ENCODE assay signal across 8 cellular contexts in the genomic region with DNA sequence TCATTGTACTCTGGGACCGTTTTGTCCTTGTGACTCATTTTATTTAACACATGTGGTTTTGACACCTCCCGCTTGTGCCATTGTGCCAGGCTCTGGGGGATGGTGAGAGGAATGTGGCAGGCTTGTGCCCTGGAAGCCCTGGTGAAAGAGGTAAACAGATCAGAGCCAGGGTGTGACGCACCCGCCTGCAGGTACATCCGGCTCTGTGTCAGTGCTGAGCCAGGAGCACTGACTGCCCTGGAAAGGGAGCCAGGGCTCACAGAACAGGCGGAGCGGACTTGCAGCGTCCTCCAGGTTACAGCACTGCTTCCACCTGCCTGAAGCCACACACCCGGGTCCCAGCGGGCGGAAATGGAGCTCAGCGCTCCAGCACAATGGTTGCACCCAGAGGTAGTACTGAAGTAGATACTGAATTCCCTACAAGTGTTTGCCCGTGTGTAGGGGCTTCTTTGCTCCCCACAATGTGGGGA. TPM values are rescaled to one million over a fixed set of nuclear protein-coding genes. Genes with fewer than 3 reads are reported as not detected.
A peak's percentile ranks its signal among the peaks of the same experiment; 100 is the strongest.
DNase-seq lines count a peak whose midpoint lies in the region; ATAC-seq and TF ChIP-seq lines count a peak whose summit lies in the region.

No MANE protein-coding gene starts in this region.

- no peak overlapping the region for H3K4ac ChIP-seq in trophoblast cell (ENCODE audit: low read depth, low read length)

- POLR2A ChIA-PET in GM10248 (lab: Yijun Ruan, JAX): no interaction called here

- H3K9me3 ChIP-seq in trophoblast cell (ENCODE audit: insufficient read depth, low read depth, low read length): no peaks in the 10 kb centered on the region

- no CpG with 5 or more reads among the region's 13 CpGs for WGBS in trophoblast cell (ENCODE audit: extremely low coverage, insufficient coverage, insufficient read length)

- CTCF ChIA-PET in GM10248 (lab: Yijun Ruan, JAX): interaction anchor here (1.3 kb wide), 1 partner anchor 8 kb away, joined by 3 read pairs; no protein-coding TSS in a partner anchor

- H3K36me3 ChIP-seq in trophoblast cell (ENCODE audit: control insufficient read depth in 1 of 2, insufficient read depth in 2 of 2, low read length in 2 of 2): peaks cover 0 to 4% of the 10 kb centered on the region in 2 experiments

- H3K79me1 ChIP-seq in trophoblast cell (ENCODE audit: low read length): no peaks in the 10 kb centered on the region

- ATAC-seq in GM21423 (IDR thresholded peaks at IDR 0.05; ENCODE audit: unreplicated experiment): no peak

- H3K4me2 ChIP-seq in trophoblast cell (ENCODE audit: low read length): no peak overlapping the region

- H2BK5ac ChIP-seq in trophoblast cell (ENCODE audit: low read depth, low read length, poor library complexity): no peak overlapping the region

- H3K9ac ChIP-seq in trophoblast cell (ENCODE audit: low read length): no peak overlapping the region

- DNase-seq in LHCN-M2 (ENCODE audit: low read depth): peak; percentile 25
- peak; percentile 46 to 64 for DNase-seq in activated CD4-positive, alpha-beta T cell treated with anti-CD3 and anti-CD28 coated beads, Interleukin-2, amount 50 U/mL, for 48 hours
- DNase-seq in epithelial cell of esophagus (ENCODE audit: low read depth): peak; percentile 96
- peak; percentile 59 to 66 for DNase-seq in stimulated activated CD4-positive, alpha-beta T cell treated with anti-CD3 and anti-CD28 coated beads, Interleukin-2, amount 100 ng/mL, for 24 hours
- DNase-seq in GM10248 (ENCODE audit: extremely low spot score): no peak
- no peak for DNase-seq in germinal center (ENCODE audit: low spot score)
- DNase-seq in trophoblast cell: no peak

- no peak overlapping the region for H2AK5ac ChIP-seq in trophoblast cell (ENCODE audit: low read length)

- no peaks in the 10 kb centered on the region for H3K27me3 ChIP-seq in trophoblast cell (ENCODE audit: insufficient read depth, low read length)

- H3K4me3 ChIP-seq in epithelial cell of esophagus (ENCODE audit: low read length) (no peak overlapping the region), trophoblast cell (ENCODE audit: low read depth, low read length) (no peak overlapping the region)

- no peak overlapping the region for H4K8ac ChIP-seq in trophoblast cell (ENCODE audit: low read depth, low read length)

- no peak overlapping the region for H4K12ac ChIP-seq in trophoblast cell (ENCODE audit: low read depth, low read length)

- no peak overlapping the region for H2BK120ac ChIP-seq in trophoblast cell (ENCODE audit: insufficient read depth, low read length, poor library complexity)

- H3K27ac ChIP-seq in trophoblast cell (ENCODE audit: low read depth, low read length): no peak overlapping the region

- H2AFZ ChIP-seq in trophoblast cell (ENCODE audit: insufficient read depth, low read length, poor library complexity): no peak overlapping the region

- no peak overlapping the region for H3K14ac ChIP-seq in trophoblast cell (ENCODE audit: low read length)

- H3K18ac ChIP-seq in trophoblast cell (ENCODE audit: low read length): no peak overlapping the region

- TF ChIP-seq CTCF in epithelial cell of esophagus (IDR thresholded peaks at IDR 0.05; ENCODE audit: insufficient read depth, low read depth, low read length, missing control alignments): no peak
- no peak for TF ChIP-seq CTCF in GM10248 (IDR thresholded peaks at IDR 0.05; ENCODE audit: control extremely low read depth, extremely low read depth, low read depth, missing control alignments)

- no peak overlapping the region for H3K23ac ChIP-seq in trophoblast cell (ENCODE audit: low read length)

- H2BK12ac ChIP-seq in trophoblast cell (ENCODE audit: low read length): no peak overlapping the region

- peaks cover 4 to 6% of the 10 kb centered on the region in 2 experiments for H3K4me1 ChIP-seq in trophoblast cell (ENCODE audit: control insufficient read depth in 1 of 2, insufficient read depth in 2 of 2, low read length in 2 of 2)

- H4K91ac ChIP-seq in trophoblast cell (ENCODE audit: low read depth, low read length): no peak overlapping the region

- H3K79me2 ChIP-seq in trophoblast cell (ENCODE audit: control insufficient read depth, insufficient read depth, low read length, poor library complexity): no peaks in the 10 kb centered on the region

RNA-seq across cellular contexts. Expression of gene CDRT15, which starts 30.6 kb away (rescaled TPM):
- not detected in 2 replicates for total RNA-seq in LHCN-M2 (2014; rRNA removed)
- polyA plus RNA-seq in LHCN-M2 (2012): not detected
- not detected in 2 replicates for polyA plus RNA-seq in trophoblast cell (2013)

Comparison
In these comparisons a context has a peak if more than half of its experiments do, and no peak if none do; other contexts are left out.
1. DNase-seq: peak in LHCN-M2 (single experiment), activated CD4-positive, alpha-beta T cell treated with anti-CD3 and anti-CD28 coated beads, Interleukin-2, amount 50 U/mL, for 48 hours (2 of 2), epithelial cell of esophagus (single experiment) and stimulated activated CD4-positive, alpha-beta T cell treated with anti-CD3 and anti-CD28 coated beads, Interleukin-2, amount 100 ng/mL, for 24 hours (2 of 2); none in GM10248 (single experiment), germinal center (single experiment) and trophoblast cell (0 of 2).